Comparison of ENCODE assay signal across 39 cellular contexts in genomic region chr10:109280837-109281236, GRCh38.
"Had no signal": no experiment of that assay in that cellular context is flagged by ENCODE, and none has a peak within 500 bp of the region (broad histone marks: within the 10 kb centered on the region; RNA-seq: fewer than 3 reads in every experiment).

No MANE protein-coding gene starts in this region.

- H3K4me3 Mint-ChIP-seq: activated naive CD4-positive, alpha-beta T cell treated with anti-CD3 and anti-CD28 coated beads for 36 hours; activated naive CD4-positive, alpha-beta T cell treated with anti-CD3 and anti-CD28 coated beads, Interleukin-2, amount 10 ng/mL, durations not matched to agents 7 days and 5 days; activated naive CD4-positive, alpha-beta T cell treated with anti-CD3 and anti-CD28 coated beads, Interleukin-2, amount 50 U/mL, for 24 hours; activated naive CD8-positive, alpha-beta T cell; activated naive CD8-positive, alpha-beta T cell treated with anti-CD3 and anti-CD28 coated beads for 36 hours; activated naive CD8-positive, alpha-beta T cell treated with anti-CD3 and anti-CD28 coated beads, Interleukin-2, amount 10 ng/mL, durations not matched to agents 7 days and 5 days; activated naive CD8-positive, alpha-beta T cell treated with anti-CD3 and anti-CD28 coated beads, Interleukin-2, amount 50 U/mL, for 24 hours; activated T-cell treated with anti-CD3 and anti-CD28 coated beads, Interleukin-2, amount 50 U/mL, for 24 hours; activated T-cell treated with anti-CD3 and anti-CD28 coated beads, Interleukin-2, amount 50 U/mL, for 4 hours; activated T-cell treated with anti-CD3 and anti-CD28 coated beads, Interleukin-2, amount 50 U/mL, for 72 hours; activated T-helper 1 cell treated with anti-CD3 and anti-CD28 coated beads, Interleukin-12 subunit alpha, Interleukin-12 subunit beta, Interleukin-2, Interleukin-4 antibody, amounts not matched to agents 30 ng/mL and 10 ng/mL and 1 ng/mL, durations not matched to agents 14 hours and 24 hours and 36 hours; activated T-helper 17 cell treated with anti-CD3 and anti-CD28 coated beads, Interleukin-2, amount 50 U/mL, for 72 hours; brain; central memory CD8-positive, alpha-beta T cell had no signal

- FAIRE-seq: astrocyte, bronchial epithelial cell had no signal

- H3K4me3 ChIP-seq: adrenal gland, ascending aorta, body of pancreas, breast epithelium, cardiac muscle cell had no signal

- H3K9me3 ChIP-seq: adrenal gland, ascending aorta, body of pancreas, breast epithelium had no signal

- H3K27me3 Mint-ChIP-seq: activated naive CD4-positive, alpha-beta T cell treated with anti-CD3 and anti-CD28 coated beads, Interleukin-2, amount 10 ng/mL, durations not matched to agents 7 days and 5 days; activated naive CD4-positive, alpha-beta T cell treated with anti-CD3 and anti-CD28 coated beads, Interleukin-2, amount 50 U/mL, for 24 hours; activated naive CD8-positive, alpha-beta T cell; activated naive CD8-positive, alpha-beta T cell treated with anti-CD3 and anti-CD28 coated beads for 36 hours; activated naive CD8-positive, alpha-beta T cell treated with anti-CD3 and anti-CD28 coated beads, Interleukin-2, amount 10 ng/mL, durations not matched to agents 7 days and 5 days; activated naive CD8-positive, alpha-beta T cell treated with anti-CD3 and anti-CD28 coated beads, Interleukin-2, amount 50 U/mL, for 24 hours; activated T-cell treated with anti-CD3 and anti-CD28 coated beads, Interleukin-2, amount 50 U/mL, for 24 hours; activated T-helper 17 cell treated with anti-CD3 and anti-CD28 coated beads, Interleukin-2, amount 50 U/mL, for 72 hours; brain; central memory CD8-positive, alpha-beta T cell had no signal

- H3K36me3 Mint-ChIP-seq: activated naive CD4-positive, alpha-beta T cell treated with anti-CD3 and anti-CD28 coated beads, Interleukin-2, amount 10 ng/mL, durations not matched to agents 7 days and 5 days; activated naive CD4-positive, alpha-beta T cell treated with anti-CD3 and anti-CD28 coated beads, Interleukin-2, amount 50 U/mL, for 24 hours; activated naive CD4-positive, alpha-beta T cell treated with anti-CD3 and anti-CD28 coated beads, Interleukin-2, amount 50 U/mL, for 72 hours; activated naive CD8-positive, alpha-beta T cell; activated naive CD8-positive, alpha-beta T cell treated with anti-CD3 and anti-CD28 coated beads for 36 hours; activated naive CD8-positive, alpha-beta T cell treated with anti-CD3 and anti-CD28 coated beads, Interleukin-2, amount 10 ng/mL, durations not matched to agents 7 days and 5 days; brain had no signal

- ATAC-seq: activated naive CD4-positive, alpha-beta T cell treated with anti-CD3 and anti-CD28 coated beads, Interleukin-2, amount 50 U/mL, for 72 hours; activated naive CD8-positive, alpha-beta T cell treated with anti-CD3 and anti-CD28 coated beads, Interleukin-2, amount 50 U/mL, for 24 hours; activated T-cell treated with anti-CD3 and anti-CD28 coated beads, Interleukin-2, amount 50 U/mL, for 4 hours; activated T-cell treated with anti-CD3 and anti-CD28 coated beads, Interleukin-2, amount 50 U/mL, for 72 hours; activated T-helper 17 cell treated with anti-CD3 and anti-CD28 coated beads, Interleukin-2, amount 50 U/mL, for 72 hours; body of pancreas had no signal

- H3K4me1 ChIP-seq: adrenal gland, ascending aorta, body of pancreas, breast epithelium had no signal

- H3K27ac Mint-ChIP-seq: activated naive CD4-positive, alpha-beta T cell treated with anti-CD3 and anti-CD28 coated beads for 36 hours; activated naive CD4-positive, alpha-beta T cell treated with anti-CD3 and anti-CD28 coated beads, Interleukin-2, amount 10 ng/mL, durations not matched to agents 7 days and 5 days; activated naive CD4-positive, alpha-beta T cell treated with anti-CD3 and anti-CD28 coated beads, Interleukin-2, amount 50 U/mL, for 24 hours; activated naive CD4-positive, alpha-beta T cell treated with anti-CD3 and anti-CD28 coated beads, Interleukin-2, amount 50 U/mL, for 72 hours; activated naive CD8-positive, alpha-beta T cell; activated naive CD8-positive, alpha-beta T cell treated with anti-CD3 and anti-CD28 coated beads for 36 hours; activated naive CD8-positive, alpha-beta T cell treated with anti-CD3 and anti-CD28 coated beads, Interleukin-2, amount 10 ng/mL, durations not matched to agents 7 days and 5 days; activated naive CD8-positive, alpha-beta T cell treated with anti-CD3 and anti-CD28 coated beads, Interleukin-2, amount 50 U/mL, for 24 hours; activated T-cell treated with anti-CD3 and anti-CD28 coated beads, Interleukin-2, amount 50 U/mL, for 24 hours; activated T-cell treated with anti-CD3 and anti-CD28 coated beads, Interleukin-2, amount 50 U/mL, for 72 hours; activated T-helper 1 cell treated with anti-CD3 and anti-CD28 coated beads, Interleukin-12 subunit alpha, Interleukin-12 subunit beta, Interleukin-2, Interleukin-4 antibody, amounts not matched to agents 30 ng/mL and 10 ng/mL and 1 ng/mL, durations not matched to agents 14 hours and 24 hours and 36 hours; activated T-helper 17 cell treated with anti-CD3 and anti-CD28 coated beads, Interleukin-2, amount 50 U/mL, for 72 hours; activated T-helper 2 cell treated with anti-CD3 and anti-CD28 coated beads, Interferon-gamma antibody, Interleukin-2, Interleukin-4, amounts not matched to agents 10 μg/mL and 5 μg/mL and 100 μg/mL, durations not matched to agents 14 hours and 24 hours and 36 hours; brain had no signal

- H3K36me3 ChIP-seq: adrenal gland, ascending aorta, brain microvascular endothelial cell, breast epithelium, cardiac muscle cell had no signal

- DNase-seq: activated effector memory CD4-positive, alpha-beta T cell treated with anti-CD3 and anti-CD28 coated beads, Interleukin-2, amount 50 U/mL, for 16 hours; activated effector memory CD4-positive, alpha-beta T cell treated with Interleukin-2 at 50 U/mL for 16 hours; activated gamma-delta T cell; activated gamma-delta T cell treated with Interleukin-2 at 50 U/mL for 16 hours; activated naive CD4-positive, alpha-beta T cell; activated naive CD4-positive, alpha-beta T cell treated with anti-CD3 and anti-CD28 coated beads for 36 hours; activated naive CD4-positive, alpha-beta T cell treated with anti-CD3 and anti-CD28 coated beads, Interleukin-2, amount 10 ng/mL, durations not matched to agents 7 days and 5 days; activated naive CD4-positive, alpha-beta T cell treated with anti-CD3 and anti-CD28 coated beads, Interleukin-2, amount 50 U/mL, for 16 hours; activated naive CD8-positive, alpha-beta T cell treated with anti-CD3 and anti-CD28 coated beads for 36 hours; activated naive CD8-positive, alpha-beta T cell treated with anti-CD3 and anti-CD28 coated beads, Interleukin-2, amount 10 ng/mL, durations not matched to agents 7 days and 5 days; activated naive CD8-positive, alpha-beta T cell treated with anti-CD3 and anti-CD28 coated beads, Interleukin-2, amount 50 U/mL, for 24 hours; activated T-cell treated with anti-CD3 and anti-CD28 coated beads, Interleukin-2, amount 50 U/mL, for 1 hour; activated T-cell treated with anti-CD3 and anti-CD28 coated beads, Interleukin-2, amount 50 U/mL, for 24 hours; activated T-cell treated with anti-CD3 and anti-CD28 coated beads, Interleukin-2, amount 50 U/mL, for 4 hours; activated T-cell treated with anti-CD3 and anti-CD28 coated beads, Interleukin-2, amount 50 U/mL, for 48 hours; activated T-cell treated with anti-CD3 and anti-CD28 coated beads, Interleukin-2, amount 50 U/mL, for 72 hours; adrenal gland; amniotic stem cell; amygdala; anterior cingulate cortex; aorta; body of pancreas; brain microvascular endothelial cell; caudate nucleus; central memory CD4-positive, alpha-beta T cell; cerebellar nuclear complex had no signal

- H3K9me3 Mint-ChIP-seq: activated naive CD4-positive, alpha-beta T cell treated with anti-CD3 and anti-CD28 coated beads, Interleukin-2, amount 50 U/mL, for 24 hours; activated naive CD8-positive, alpha-beta T cell treated with anti-CD3 and anti-CD28 coated beads for 36 hours; activated naive CD8-positive, alpha-beta T cell treated with anti-CD3 and anti-CD28 coated beads, Interleukin-2, amount 10 ng/mL, durations not matched to agents 7 days and 5 days; activated naive CD8-positive, alpha-beta T cell treated with anti-CD3 and anti-CD28 coated beads, Interleukin-2, amount 50 U/mL, for 24 hours; activated T-cell treated with anti-CD3 and anti-CD28 coated beads, Interleukin-2, amount 50 U/mL, for 4 hours; activated T-helper 1 cell treated with anti-CD3 and anti-CD28 coated beads, Interleukin-12 subunit alpha, Interleukin-12 subunit beta, Interleukin-2, Interleukin-4 antibody, amounts not matched to agents 30 ng/mL and 10 ng/mL and 1 ng/mL, durations not matched to agents 14 hours and 24 hours and 36 hours; activated T-helper 17 cell treated with anti-CD3 and anti-CD28 coated beads, Interleukin-2, amount 50 U/mL, for 72 hours; activated T-helper 2 cell treated with anti-CD3 and anti-CD28 coated beads, Interferon-gamma antibody, Interleukin-2, Interleukin-4, amounts not matched to agents 10 μg/mL and 5 μg/mL and 100 μg/mL, durations not matched to agents 14 hours and 24 hours and 36 hours had no signal

- H3K27ac ChIP-seq: adrenal gland, ascending aorta, body of pancreas, brain microvascular endothelial cell, breast epithelium, cardiac muscle cell had no signal

- H3K4me1 Mint-ChIP-seq: activated naive CD4-positive, alpha-beta T cell treated with anti-CD3 and anti-CD28 coated beads, Interleukin-2, amount 10 ng/mL, durations not matched to agents 7 days and 5 days; activated naive CD4-positive, alpha-beta T cell treated with anti-CD3 and anti-CD28 coated beads, Interleukin-2, amount 50 U/mL, for 24 hours; activated naive CD8-positive, alpha-beta T cell treated with anti-CD3 and anti-CD28 coated beads for 36 hours; activated naive CD8-positive, alpha-beta T cell treated with anti-CD3 and anti-CD28 coated beads, Interleukin-2, amount 10 ng/mL, durations not matched to agents 7 days and 5 days; activated naive CD8-positive, alpha-beta T cell treated with anti-CD3 and anti-CD28 coated beads, Interleukin-2, amount 50 U/mL, for 24 hours; activated T-helper 17 cell treated with anti-CD3 and anti-CD28 coated beads, Interleukin-2, amount 50 U/mL, for 72 hours; brain; central memory CD8-positive, alpha-beta T cell had no signal

- H3K27me3 ChIP-seq: adrenal gland, ascending aorta, body of pancreas, brain microvascular endothelial cell, breast epithelium, cardiac muscle cell had no signal
